Comparison of ENCODE assay signal across 8 cellular contexts in genomic region chr11:62539238-62539925, GRCh38. TPM values are rescaled to one million over a fixed set of nuclear protein-coding genes. Genes with fewer than 3 reads are reported as not detected.
DNase-seq lines count a peak whose midpoint lies in the region; ATAC-seq and TF ChIP-seq lines count a peak whose summit lies in the region.

No MANE protein-coding gene starts in this region.

- H3K27ac ChIP-seq in lower lobe of right lung (peak overlapping the region; percentile 97), thyroid gland (peak overlapping the region; percentile 16 to 92 (median 44))

- peak; percentile 23 to 49 (median 43) for DNase-seq in activated CD4-positive, CD25-positive, alpha-beta regulatory T cell (lab: John Stamatoyannopoulos, UW)
- DNase-seq in activated CD4-positive, CD25-positive, alpha-beta regulatory T cell treated with anti-CD3 and anti-CD28 coated beads, Interleukin-2, amount 50 U/mL, for 72 hours = no peak
- DNase-seq in MCF 10A (ENCODE audit: unreplicated experiment) (peak; percentile 93), lower lobe of right lung (no peak), thyroid gland (peak; percentile 73 to 74)

- no TSS peak for BruUV-seq in MCF 10A (replicated peaks; lab: Mats Ljungman, UMichigan)

- POLR2A ChIA-PET in MCF 10A (lab: Yijun Ruan, JAX) = interaction anchor here (0.6 to 11.4 kb wide), 22 partner anchors 9 to 719 kb away, joined by 3 to 599 read pairs (median 4); partner anchors contain the start of genes B3GAT3, CHRM1, EEF1G and TUT1

- 29 to 34% methylated on average over 8 to 11 of the region's 13 CpGs for WGBS in thyroid gland, 2 donors

- peak overlapping the region; percentile 99 for H3K4me3 Mint-ChIP-seq in MCF 10A (ENCODE audit: unreplicated experiment)

- peaks cover 50% of the 10 kb centered on the region for H3K36me3 Mint-ChIP-seq in MCF 10A (ENCODE audit: insufficient read depth, unreplicated experiment)

- no peaks in the 10 kb centered on the region for H3K9me3 ChIP-seq in lower lobe of right lung
- no peaks in the 10 kb centered on the region for H3K9me3 ChIP-seq in thyroid gland

- peak overlapping the region; percentile 29 for H3K4me3 ChIP-seq in lower lobe of right lung
- H3K4me3 ChIP-seq in thyroid gland (replicated peaks in 1 of 3) = peak overlapping the region in 1 of 3 donors; percentile 3

- TF ChIP-seq CTCF in MCF 10A (IDR thresholded peaks at IDR 0.05; ENCODE audit: unreplicated experiment) = no peak
- no peak for TF ChIP-seq CTCF in lower lobe of right lung (IDR thresholded peaks at IDR 0.05)
- TF ChIP-seq CTCF in thyroid gland (IDR thresholded peaks at IDR 0.05) = no peak

- ATAC-seq in SK-N-SH treated with all-trans-retinoic acid at 6 μM for 48 hours = peak; percentile 71
- peak; percentile 7 to 37 for ATAC-seq in lower lobe of right lung
- ATAC-seq in HG02798 (IDR thresholded peaks at IDR 0.05; ENCODE audit: poor library complexity, unreplicated experiment) = no peak
- no peak for ATAC-seq in GM18498 (IDR thresholded peaks at IDR 0.05; ENCODE audit: unreplicated experiment)

- H3K27ac Mint-ChIP-seq in MCF 10A (ENCODE audit: low read depth, unreplicated experiment) = peak overlapping the region; percentile 42

- H3K27me3 ChIP-seq in lower lobe of right lung (ENCODE audit: low read depth) (no peaks in the 10 kb centered on the region), thyroid gland (no peaks in the 10 kb centered on the region)

- no peaks in the 10 kb centered on the region for H3K9me3 Mint-ChIP-seq in MCF 10A (ENCODE audit: unreplicated experiment)

- CTCF ChIA-PET in MCF 10A (lab: Yijun Ruan, JAX) = interaction anchor here (0.6 to 13.1 kb wide), 14 partner anchors 11 to 940 kb away, joined by 3 to 225 read pairs (median 4); no protein-coding TSS in a partner anchor

- TF ChIP-seq POLR2A in thyroid gland (IDR thresholded peaks at IDR 0.05) = no peak

- H3K36me3 ChIP-seq in lower lobe of right lung = peaks cover 43% of the 10 kb centered on the region
- peaks cover 10 to 16% of the 10 kb centered on the region in 2 donors for H3K36me3 ChIP-seq in thyroid gland

- peaks cover 43% of the 10 kb centered on the region for H3K4me1 Mint-ChIP-seq in MCF 10A (ENCODE audit: insufficient read depth, unreplicated experiment)

- peaks cover 89% of the 10 kb centered on the region for H3K4me1 ChIP-seq in lower lobe of right lung
- H3K4me1 ChIP-seq in thyroid gland = peaks cover 37 to 67% of the 10 kb centered on the region in 2 donors

- intact Hi-C loops in MCF 10A (cut with micrococcal nuclease) (loop anchor here (1.0 kb wide), 1 partner anchor 42 kb away; no protein-coding TSS in a partner anchor), lower lobe of right lung (cut with DNase I) (no loop called here), thyroid gland (cut with DNase I) (no loop called here)

- no peaks in the 10 kb centered on the region for H3K27me3 Mint-ChIP-seq in MCF 10A (ENCODE audit: insufficient read depth, unreplicated experiment)

TF ChIP-seq in SK-N-SH treated with all-trans-retinoic acid at 6 μM for 48 hours, 23 proteins besides CTCF, POLR2A, EP300 and RAD21:
- TF ChIP-seq ZFP30 (CRISPR knock-in tag; IDR thresholded peaks at IDR 0.05) = no peak

RNA-seq across cellular contexts. Expression of gene AHNAK, which starts 7.2 kb away (rescaled TPM):
- total RNA-seq in MCF 10A (2022) (416 and 429 TPM in 2 replicates), lower lobe of right lung (809 TPM), thyroid gland (100 to 1,000 TPM; 227 to 400 (median 288) TPM)

RNA-seq across cellular contexts. Expression of gene EEF1G, which starts 34.3 kb away (rescaled TPM):
- 1,510 and 1,855 TPM in 2 replicates for total RNA-seq in MCF 10A (2022)
- total RNA-seq in lower lobe of right lung = 899 TPM
- 1,000 to 10,000 TPM; 1,334 to 1,814 (median 1,607) TPM for total RNA-seq in thyroid gland

RNA-seq across cellular contexts. Expression of gene TUT1, which starts 51.9 kb away (rescaled TPM):
- total RNA-seq in MCF 10A (2022) (26.0 and 28.3 TPM in 2 replicates), lower lobe of right lung (15.8 TPM), thyroid gland (10 to 100 TPM; 13.7 to 20.0 (median 16.1) TPM)

Comparison
In these comparisons a context has a peak if more than half of its experiments do, and no peak if none do; other contexts are left out.
1. DNase-seq: peak in activated CD4-positive, CD25-positive, alpha-beta regulatory T cell (4 of 4), MCF 10A (single experiment) and thyroid gland (2 of 2); none in activated CD4-positive, CD25-positive, alpha-beta regulatory T cell treated with anti-CD3 and anti-CD28 coated beads, Interleukin-2, amount 50 U/mL, for 72 hours (single experiment) and lower lobe of right lung (single experiment).
2. ATAC-seq: peak in SK-N-SH treated with all-trans-retinoic acid at 6 μM for 48 hours (single experiment) and lower lobe of right lung (2 of 2); none in HG02798 (single experiment) and GM18498 (single experiment).